Comparison of ENCODE assay signal across 12 cellular contexts in the genomic region with DNA sequence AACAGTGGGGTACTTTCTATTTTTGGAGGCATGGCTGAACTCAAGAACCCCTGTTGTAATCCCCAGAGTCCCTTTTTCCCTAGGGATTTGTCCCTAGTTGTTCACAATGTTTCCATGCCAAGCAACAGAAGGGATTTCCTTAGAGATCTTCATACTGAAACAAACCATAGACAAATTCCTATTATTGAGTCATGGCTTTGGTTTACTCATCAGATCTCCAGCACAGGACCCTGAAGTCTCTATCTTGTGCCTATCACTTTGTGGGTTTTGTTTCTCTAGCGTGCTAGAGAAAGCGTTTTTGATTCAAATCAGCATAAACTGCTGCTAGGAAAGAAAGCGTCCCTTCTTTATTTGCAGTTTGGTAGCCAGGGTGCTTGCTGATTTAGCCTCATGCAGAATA.
DNase-seq lines count a peak whose midpoint lies in the region; ATAC-seq and TF ChIP-seq lines count a peak whose summit lies in the region.
"Had no signal": no experiment of that assay in that cellular context is flagged by ENCODE, and none has a peak within 500 bp of the region (broad histone marks: within the 10 kb centered on the region; RNA-seq: fewer than 3 reads in every experiment).

No MANE protein-coding gene starts in this region.

- no peak overlapping the region for H3K4me3 ChIP-seq in heart right ventricle

- WGBS in heart right ventricle, 2 donors: 68 to 78% methylated on average over 3 of the region's 3 CpGs

- DNase-seq in heart right ventricle: no peak
- no peak for DNase-seq in Right ventricle myocardium superior
- DNase-seq in amniotic stem cell (lab: John Stamatoyannopoulos, UW): peak; percentile 63
- DNase-seq in iris pigment epithelial cell (ENCODE audit: low read depth): peak; percentile 90
- no peak for DNase-seq in ureter (ENCODE audit: low spot score)
- DNase-seq in NCI-H1105 (lab: John Stamatoyannopoulos, UW): no peak
- DNase-seq: activated CD4-positive, alpha-beta T cell treated with anti-CD3 and anti-CD28 coated beads, Interleukin-2, amount 50 U/mL, for 1 hour; activated effector memory CD4-positive, alpha-beta T cell treated with anti-CD3 and anti-CD28 coated beads, Interleukin-2, amount 50 U/mL, for 16 hours; DND-41; NCI-H345 had no signal

- intact Hi-C loops in heart right ventricle (cut with DNase I) (no loop called here), Right ventricle myocardium superior (cut with DNase I) (loop anchor here (5.0 kb wide), 1 partner anchor 145 kb away; no protein-coding TSS in a partner anchor)

- peaks cover 0 to 46% (median 18%) of the 10 kb centered on the region in 9 donors for H3K4me1 ChIP-seq in heart right ventricle

- H3K36me3 ChIP-seq in heart right ventricle: no peaks in the 10 kb centered on the region

- H3K9me3 ChIP-seq in heart right ventricle: peaks cover 0 to 16% (median 12%) of the 10 kb centered on the region in 11 donors

- TF ChIP-seq CTCF in heart right ventricle (IDR thresholded peaks at IDR 0.05): no peak

- no peaks in the 10 kb centered on the region for H3K27me3 ChIP-seq in heart right ventricle

- no peak for ATAC-seq in heart right ventricle
- ATAC-seq in Right ventricle myocardium superior (ENCODE audit: poor library complexity): no peak
- no peak for ATAC-seq in GM18861 (IDR thresholded peaks at IDR 0.05; ENCODE audit: unreplicated experiment)
- no peak for ATAC-seq in HG03378 (IDR thresholded peaks at IDR 0.05; ENCODE audit: unreplicated experiment)

- peak overlapping the region in 7 of 10 donors; percentile 42 to 78 (median 68) for H3K27ac ChIP-seq in heart right ventricle

Comparison
In these comparisons a context has a peak if more than half of its experiments do, and no peak if none do; other contexts are left out.
1. DNase-seq: peak in amniotic stem cell (single experiment) and iris pigment epithelial cell (single experiment); none in heart right ventricle (0 of 2), Right ventricle myocardium superior (single experiment), ureter (single experiment) and NCI-H1105 (single experiment).